31 cellular contexts compared by ENCODE assay signal in genomic region chr9:3497857-3498256, GRCh38. TPM values are rescaled to one million over a fixed set of nuclear protein-coding genes. Genes with fewer than 3 reads are reported as not detected.
A peak's percentile ranks its signal among the peaks of the same experiment; 100 is the strongest.
DNase-seq lines count a peak whose midpoint lies in the region; ATAC-seq, FAIRE-seq and TF ChIP-seq lines count a peak whose summit lies in the region.
"Had no signal": no experiment of that assay in that cellular context is flagged by ENCODE, and none has a peak within 500 bp of the region (broad histone marks: within the 10 kb centered on the region; RNA-seq: fewer than 3 reads in every experiment).

No MANE protein-coding gene starts in this region.

- H3K9me1 ChIP-seq in endothelial cell of umbilical vein (replicated peaks; ENCODE audit: control insufficient read depth, extremely low read depth, insufficient read depth, low read length): no peaks in the 10 kb centered on the region

- CTCF ChIA-PET in endothelial cell of umbilical vein (lab: Charles Lee): interaction anchor here (1.1 to 2.6 kb wide), 8 partner anchors 10 to 869 kb away, joined by 4 to 12 read pairs (median 6); no protein-coding TSS in a partner anchor

- H3K4me3 ChIP-seq in endothelial cell of umbilical vein (replicated peaks in 1 of 3; ENCODE audit: insufficient read depth in 1 of 3, low read depth in 1 of 3, low read length in 3 of 3) (peak overlapping the region in 1 of 3 experiments; percentile 10), gastrocnemius medialis (peak overlapping the region; percentile 4 to 26 (median 18)), right atrium auricular region (no peak overlapping the region), WERI-Rb-1 (ENCODE audit: low read depth, low read length) (no peak overlapping the region)
- H3K4me3 ChIP-seq: BLaER1 treated with 17β-estradiol and CSF1 and Interleukin-3, amounts not matched to agents 10 nM and 100 nM; gastroesophageal sphincter had no signal

- no peaks in the 10 kb centered on the region for H3K79me2 ChIP-seq in endothelial cell of umbilical vein (ENCODE audit: control insufficient read depth, insufficient read depth, low read length)

- peaks cover 5% of the 10 kb centered on the region; the same call in 1 of the 2 replicates for H3K36me3 Mint-ChIP-seq in HFFc6 (ENCODE audit: low read depth)

- H3K27me3 ChIP-seq in endothelial cell of umbilical vein (ENCODE audit: control insufficient read depth in 2 of 2, insufficient read depth in 2 of 2, low read length in 2 of 2) (no peaks in the 10 kb centered on the region), gastrocnemius medialis (no peaks in the 10 kb centered on the region), right atrium auricular region (no peaks in the 10 kb centered on the region), WERI-Rb-1 (ENCODE audit: insufficient read depth, low read depth, severe bottlenecking) (no peaks in the 10 kb centered on the region)
- H3K27me3 ChIP-seq: BLaER1 treated with 17β-estradiol and CSF1 and Interleukin-3, amounts not matched to agents 10 nM and 100 nM; gastroesophageal sphincter had no signal

- no peaks in the 10 kb centered on the region for H4K20me1 ChIP-seq in endothelial cell of umbilical vein (replicated peaks; ENCODE audit: control insufficient read depth, extremely low read depth, insufficient read depth, low read length)
- H4K20me1 ChIP-seq: BLaER1 treated with 17β-estradiol and CSF1 and Interleukin-3, amounts not matched to agents 10 nM and 100 nM had no signal

- no peak for DNase-seq in HFFc6
- peak; percentile 62 for DNase-seq in NCI-H69 (lab: John Stamatoyannopoulos, UW)
- no peak for DNase-seq in endothelial cell of umbilical vein (ENCODE audit: low read depth, low spot score)
- no peak for DNase-seq in gastrocnemius medialis
- DNase-seq in right atrium auricular region (ENCODE audit: low spot score): no peak
- no peak for DNase-seq in middle frontal gyrus (ENCODE audit: extremely low spot score, low spot score)
- DNase-seq in WERI-Rb-1: no peak
- DNase-seq: activated CD4-positive, alpha-beta T cell treated with anti-CD3 and anti-CD28 coated beads for 36 hours; activated CD8-positive, alpha-beta T cell treated with anti-CD3 and anti-CD28 coated beads, Interleukin-2, amount 10 ng/mL, durations not matched to agents 7 days and 5 days; anterior cingulate cortex; cortex of kidney; DMS79 treated with DMSO at 0.1 percent for 48 hours; effector memory CD8-positive, alpha-beta T cell; GF-D8; H9; KG1; mesendoderm; naive thymus-derived CD4-positive, alpha-beta T cell; NCI-H1694; NCI-H2227 treated with DMSO at 0.1 percent for 48 hours; stimulated activated CD4-positive, alpha-beta T cell treated with anti-CD3 and anti-CD28 coated beads, Interleukin-12 subunit alpha, Interleukin-12 subunit beta, amount 100 ng/mL, for 4 hours; stimulated activated CD4-positive, alpha-beta T cell treated with anti-CD3 and anti-CD28 coated beads, Interleukin-4, amount 100 ng/mL, for 1 hour had no signal

- H3K4me1 ChIP-seq in endothelial cell of umbilical vein (ENCODE audit: control insufficient read depth, extremely low read depth, insufficient read depth, low read length) (peaks cover 22% of the 10 kb centered on the region), gastrocnemius medialis (peaks cover 25 to 57% of the 10 kb centered on the region in 2 donors), right atrium auricular region (peaks cover 0 to 10% of the 10 kb centered on the region in 2 donors)
- H3K4me1 ChIP-seq: BLaER1 treated with 17β-estradiol and CSF1 and Interleukin-3, amounts not matched to agents 10 nM and 100 nM had no signal

- no peak overlapping the region for H2AFZ ChIP-seq in endothelial cell of umbilical vein (ENCODE audit: low read depth, low read length)

- no peak for TF ChIP-seq POLR2A in endothelial cell of umbilical vein (IDR thresholded peaks at IDR 0.05; ENCODE audit: low read depth, low read length)
- TF ChIP-seq POLR2A in gastrocnemius medialis (IDR thresholded peaks at IDR 0.05): no peak

- H3K9me3 Mint-ChIP-seq in HFFc6: no peaks in the 10 kb centered on the region
- H3K9me3 Mint-ChIP-seq: activated naive CD4-positive, alpha-beta T cell treated with anti-CD3 and anti-CD28 coated beads, Interleukin-2, amount 50 U/mL, for 24 hours; effector memory CD8-positive, alpha-beta T cell; H9 had no signal

- peak overlapping the region; percentile 73 for H3K4me2 ChIP-seq in endothelial cell of umbilical vein (ENCODE audit: insufficient read depth, low read length)
- H3K4me2 ChIP-seq: BLaER1 treated with 17β-estradiol and CSF1 and Interleukin-3, amounts not matched to agents 10 nM and 100 nM had no signal

- peaks cover 46% of the 10 kb centered on the region for H3K4me1 Mint-ChIP-seq in HFFc6 (ENCODE audit: low read depth)

- peak in 1 of 2 donors; percentile 20 for ATAC-seq in gastrocnemius medialis
- ATAC-seq: activated CD8-positive, alpha-beta T cell treated with anti-CD3 and anti-CD28 coated beads, Interleukin-2, amount 10 ng/mL, durations not matched to agents 7 days and 5 days; effector memory CD8-positive, alpha-beta T cell; gastroesophageal sphincter; left lobe of liver; naive thymus-derived CD4-positive, alpha-beta T cell had no signal

- POLR2A ChIA-PET in endothelial cell of umbilical vein (lab: Charles Lee): no interaction called here

- no peak for TF ChIP-seq CTCF in HFFc6 (IDR thresholded peaks at IDR 0.05)
- no peak for TF ChIP-seq CTCF in endothelial cell of umbilical vein (IDR thresholded peaks at IDR 0.05; ENCODE audit: extremely low read depth in 1 of 2, insufficient read depth in 1 of 2, low read depth in 1 of 2, low read length in 2 of 2)
- TF ChIP-seq CTCF in gastrocnemius medialis (IDR thresholded peaks at IDR 0.05 in 4 of 5, conservative IDR thresholded peaks at IDR 0.05 in 1 of 5): peak in 2 of 5 experiments; percentile 12 to 17
- no peak for TF ChIP-seq CTCF in right atrium auricular region (IDR thresholded peaks at IDR 0.05)
- no peak for TF ChIP-seq CTCF in WERI-Rb-1 (IDR thresholded peaks at IDR 0.05; ENCODE audit: low read depth, low read length)

- intact Hi-C loops in endothelial cell of umbilical vein (cut with micrococcal nuclease): loop anchor here (1.0 kb wide), 2 partner anchors 23 to 28 kb away; partner anchors contain the start of gene RFX3
- intact Hi-C loops in gastrocnemius medialis (cut with DNase I; ENCODE audit: low total_unique reads): no loop called here

- BruUV-seq in endothelial cell of umbilical vein (replicated peaks; lab: Mats Ljungman, UMichigan): no TSS peak

- dilution Hi-C loops in endothelial cell of umbilical vein (cut with MboI; ENCODE audit: extremely low pct_ligation_motif_present, low sequenced_read_pairs): no loop called here

- no peaks in the 10 kb centered on the region for H3K36me3 ChIP-seq in endothelial cell of umbilical vein (ENCODE audit: control insufficient read depth in 2 of 2, extremely low read depth in 1 of 2, insufficient read depth in 2 of 2, low read length in 2 of 2)
- H3K36me3 ChIP-seq in gastrocnemius medialis: no peaks in the 10 kb centered on the region
- H3K36me3 ChIP-seq in right atrium auricular region: no peaks in the 10 kb centered on the region
- no peaks in the 10 kb centered on the region for H3K36me3 ChIP-seq in WERI-Rb-1
- H3K36me3 ChIP-seq: gastroesophageal sphincter had no signal

- H3K4me3 Mint-ChIP-seq in HFFc6: peak overlapping the region; percentile 24; the same call in 1 of the 2 replicates
- H3K4me3 Mint-ChIP-seq: activated CD4-positive, alpha-beta T cell treated with anti-CD3 and anti-CD28 coated beads for 36 hours; activated CD8-positive, alpha-beta T cell treated with anti-CD3 and anti-CD28 coated beads, Interleukin-2, amount 10 ng/mL, durations not matched to agents 7 days and 5 days; activated naive CD4-positive, alpha-beta T cell treated with anti-CD3 and anti-CD28 coated beads, Interleukin-2, amount 50 U/mL, for 24 hours; effector memory CD8-positive, alpha-beta T cell; H9; naive thymus-derived CD4-positive, alpha-beta T cell; T-helper 1 cell treated with Interleukin-12 subunit alpha and Interleukin-12 subunit beta and Interleukin-4 antibody, amounts not matched to agents 30 μg/mL and 1 μg/mL, for 36 hours had no signal

- H3K9me3 ChIP-seq in endothelial cell of umbilical vein (replicated peaks; ENCODE audit: control insufficient read depth, insufficient read depth, low read length): no peaks in the 10 kb centered on the region
- no peaks in the 10 kb centered on the region for H3K9me3 ChIP-seq in gastrocnemius medialis
- H3K9me3 ChIP-seq in right atrium auricular region: no peaks in the 10 kb centered on the region
- H3K9me3 ChIP-seq in WERI-Rb-1 (ENCODE audit: severe bottlenecking): no peaks in the 10 kb centered on the region
- H3K9me3 ChIP-seq: gastroesophageal sphincter had no signal

- peak overlapping the region; percentile 48 for H3K9ac ChIP-seq in endothelial cell of umbilical vein (replicated peaks; ENCODE audit: extremely low read depth, insufficient read depth, low read length)
- H3K9ac ChIP-seq: BLaER1 treated with 17β-estradiol and CSF1 and Interleukin-3, amounts not matched to agents 10 nM and 100 nM had no signal

- FAIRE-seq in endothelial cell of umbilical vein (lab: Jason Lieb, UNC): peak; percentile 8
- FAIRE-seq: HTR-8/SVneo had no signal

- in situ Hi-C loops in gastrocnemius medialis (cut with MboI; ENCODE audit: low sequenced_read_pairs in 4 of 4): no loop called here

- peak overlapping the region; percentile 75 for H3K27ac Mint-ChIP-seq in HFFc6
- H3K27ac Mint-ChIP-seq: activated CD4-positive, alpha-beta T cell treated with anti-CD3 and anti-CD28 coated beads for 36 hours; activated CD8-positive, alpha-beta T cell treated with anti-CD3 and anti-CD28 coated beads, Interleukin-2, amount 10 ng/mL, durations not matched to agents 7 days and 5 days; activated naive CD4-positive, alpha-beta T cell treated with anti-CD3 and anti-CD28 coated beads, Interleukin-2, amount 50 U/mL, for 24 hours; activated T-helper 2 cell treated with anti-CD3 and anti-CD28 coated beads, Interferon-gamma antibody, Interleukin-2, Interleukin-4, amounts not matched to agents 10 μg/mL and 5 μg/mL and 100 μg/mL, durations not matched to agents 14 hours and 24 hours and 36 hours; H9; T-helper 1 cell treated with Interleukin-12 subunit alpha and Interleukin-12 subunit beta and Interleukin-4 antibody, amounts not matched to agents 30 μg/mL and 1 μg/mL, for 36 hours had no signal

- peak overlapping the region; percentile 60 for H3K27ac ChIP-seq in endothelial cell of umbilical vein (ENCODE audit: insufficient read depth, low read depth, low read length)
- H3K27ac ChIP-seq in gastrocnemius medialis: peak overlapping the region; percentile 63 to 81 (median 72)
- no peak overlapping the region for H3K27ac ChIP-seq in right atrium auricular region
- no peak overlapping the region for H3K27ac ChIP-seq in WERI-Rb-1
- H3K27ac ChIP-seq: BLaER1 treated with 17β-estradiol and CSF1 and Interleukin-3, amounts not matched to agents 10 nM and 100 nM; gastroesophageal sphincter; RWPE1 had no signal

- no peaks in the 10 kb centered on the region; the same call in 1 of the 2 replicates for H3K27me3 Mint-ChIP-seq in HFFc6 (ENCODE audit: insufficient read depth)
- H3K27me3 Mint-ChIP-seq: activated CD4-positive, alpha-beta T cell treated with anti-CD3 and anti-CD28 coated beads for 36 hours; activated naive CD4-positive, alpha-beta T cell treated with anti-CD3 and anti-CD28 coated beads, Interleukin-2, amount 50 U/mL, for 24 hours; effector memory CD8-positive, alpha-beta T cell; naive thymus-derived CD4-positive, alpha-beta T cell; type B pancreatic cell had no signal

RNA-seq across cellular contexts. Expression of gene RFX3, which starts 27.9 kb away (rescaled TPM):
- total RNA-seq in HFFc6 (2021; fragmentation: NEBNext Ultra II Directional; extraction: Animal tissue kit (Norgen Biotek cat#: 25700)): 1 to 10 TPM; 2.8 to 4.2 (median 3.5) TPM
- 10.5 and 13.7 TPM in 2 replicates for total RNA-seq in endothelial cell of umbilical vein
- 3.8 and 4.8 TPM in 2 replicates for polyA plus RNA-seq in endothelial cell of umbilical vein
- 2.7 and 2.9 TPM in 2 replicates for polyA plus RNA-seq in endothelial cell of umbilical vein (2011; cell fraction: cytosol; rRNA removed)
- polyA plus RNA-seq in endothelial cell of umbilical vein (2011; cell fraction: nucleus; rRNA removed): 13.9 and 16.4 TPM in 2 replicates
- polyA plus RNA-seq in endothelial cell of umbilical vein (2012): 1.7 and 3.1 TPM in 2 replicates
- polyA minus RNA-seq in endothelial cell of umbilical vein: 104 and 125 TPM in 2 replicates
- polyA minus RNA-seq in endothelial cell of umbilical vein (2011; cell fraction: cytosol; rRNA and poly(A)+ RNA removed): 5.8 TPM
- 111 and 120 TPM in 2 replicates for polyA minus RNA-seq in endothelial cell of umbilical vein (2011; cell fraction: nucleus; rRNA and poly(A)+ RNA removed)
- 10 to 100 TPM in 1 of 4 donors, 1 to 10 TPM in 3; 2.1 to 11.5 (median 7.3) TPM for total RNA-seq in gastrocnemius medialis
- 1 to 10 TPM; 2.2 to 2.7 TPM for total RNA-seq in right atrium auricular region

Comparison
In these comparisons a context has a peak if more than half of its experiments do, and no peak if none do; other contexts are left out.
1. H3K27ac ChIP-seq: peak in endothelial cell of umbilical vein (single experiment) and gastrocnemius medialis (4 of 4); none in right atrium auricular region (0 of 2) and WERI-Rb-1 (single experiment).
2. H3K4me3 ChIP-seq: peak in gastrocnemius medialis (4 of 4); none in right atrium auricular region (0 of 2) and WERI-Rb-1 (single experiment).